10 cellular contexts compared by ENCODE assay signal in the genomic region with DNA sequence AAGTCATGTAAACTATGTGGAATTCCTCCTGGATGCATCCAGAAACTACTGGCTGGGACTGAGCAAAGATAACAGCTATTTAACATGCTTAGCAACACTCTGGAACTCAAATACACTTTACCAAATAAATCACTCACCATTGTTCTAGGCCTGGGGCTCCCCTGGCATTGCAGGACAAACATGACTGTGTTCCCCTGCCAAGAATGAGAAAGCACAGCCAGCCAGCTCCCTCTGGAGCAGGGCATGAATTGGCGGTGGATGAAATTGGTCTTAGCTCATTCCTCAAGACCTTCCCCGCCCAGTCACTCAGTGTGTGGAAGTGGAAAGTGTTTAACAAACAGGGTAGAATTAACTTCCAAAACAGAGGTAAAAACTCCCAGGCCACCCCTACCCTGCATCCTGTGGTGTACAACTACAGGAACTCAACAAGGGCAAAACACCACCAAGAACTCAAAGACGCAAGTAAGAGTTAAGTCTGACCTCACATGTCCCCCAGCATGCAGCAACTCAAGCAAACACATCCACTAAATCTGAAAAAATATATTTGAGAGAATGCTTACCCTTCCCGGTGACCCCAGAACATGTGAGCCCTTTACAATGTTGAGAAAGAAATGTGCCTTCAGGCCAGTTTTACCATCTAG. TPM values are rescaled to one million over a fixed set of nuclear protein-coding genes. Genes with fewer than 3 reads are reported as not detected.
DNase-seq lines count a peak whose midpoint lies in the region; ATAC-seq and TF ChIP-seq lines count a peak whose summit lies in the region.
"Had no signal": no experiment of that assay in that cellular context is flagged by ENCODE, and none has a peak within 500 bp of the region (broad histone marks: within the 10 kb centered on the region; RNA-seq: fewer than 3 reads in every experiment).

No MANE protein-coding gene starts in this region.

- no peak overlapping the region for H3K27ac Mint-ChIP-seq in T-helper 17 cell
- no peak overlapping the region for H3K27ac Mint-ChIP-seq in activated CD4-positive, alpha-beta T cell treated with anti-CD3 and anti-CD28 coated beads, Interleukin-2, amount 10 ng/mL, durations not matched to agents 24 days and 14 days
- H3K27ac Mint-ChIP-seq: activated CD4-positive, alpha-beta T cell treated with anti-CD3 and anti-CD28 coated beads for 36 hours had no signal

- H3K4me3 ChIP-seq in HEK293 (ENCODE audit: low read depth, low read length) (no peak overlapping the region), stomach (no peak overlapping the region)
- H3K4me3 ChIP-seq: psoas muscle had no signal

- WGBS in stomach, 5 donors, result 43 to 50% (median 47%) methylated on average over 4 of the region's 4 CpGs

- no peak for TF ChIP-seq EP300 in stomach (IDR thresholded peaks at IDR 0.05)

- no peak for TF ChIP-seq POLR2A in stomach (IDR thresholded peaks at IDR 0.05)

- no peaks in the 10 kb centered on the region for H3K36me3 Mint-ChIP-seq in T-helper 17 cell (ENCODE audit: low read depth)
- no peaks in the 10 kb centered on the region for H3K36me3 Mint-ChIP-seq in activated CD4-positive, alpha-beta T cell treated with anti-CD3 and anti-CD28 coated beads, Interleukin-2, amount 10 ng/mL, durations not matched to agents 24 days and 14 days (ENCODE audit: low read depth)

- H3K27ac ChIP-seq in HEK293 (ENCODE audit: extremely low read depth, low read depth, low read length) (no peak overlapping the region), stomach (peak overlapping the region in 4 of 5 donors; percentile 40 to 57 (median 48))
- H3K27ac ChIP-seq: psoas muscle had no signal

- H3K4me3 Mint-ChIP-seq in T-helper 17 cell, result no peak overlapping the region
- H3K4me3 Mint-ChIP-seq in activated CD4-positive, alpha-beta T cell treated with anti-CD3 and anti-CD28 coated beads, Interleukin-2, amount 10 ng/mL, durations not matched to agents 24 days and 14 days, result no peak overlapping the region
- H3K4me3 Mint-ChIP-seq: activated CD4-positive, alpha-beta T cell treated with anti-CD3 and anti-CD28 coated beads for 36 hours had no signal

- intact Hi-C loops in stomach (cut with DNase I; ENCODE audit: low total_unique reads), result no loop called here
- intact Hi-C loops in activated CD4-positive, alpha-beta T cell treated with anti-CD3 and anti-CD28 coated beads, Interleukin-2, amount 10 ng/mL, durations not matched to agents 24 days and 14 days (cut with micrococcal nuclease), result no loop called here

- H3K9me3 Mint-ChIP-seq in activated CD4-positive, alpha-beta T cell treated with anti-CD3 and anti-CD28 coated beads, Interleukin-2, amount 10 ng/mL, durations not matched to agents 24 days and 14 days, result no peaks in the 10 kb centered on the region

- CTCF ChIA-PET in HEK293 (lab: Yijun Ruan, JAX), result interaction anchor here (0.5 kb wide), 1 partner anchor 695 kb away, joined by 3 read pairs; no protein-coding TSS in a partner anchor

- ATAC-seq in HG03460 (IDR thresholded peaks at IDR 0.05; ENCODE audit: unreplicated experiment) (no peak), T-helper 17 cell (no peak), HG03469 (IDR thresholded peaks at IDR 0.05; ENCODE audit: unreplicated experiment) (no peak)
- ATAC-seq: activated CD4-positive, alpha-beta T cell treated with anti-CD3 and anti-CD28 coated beads for 36 hours had no signal

- POLR2A ChIA-PET in HEK293 (lab: Yijun Ruan, JAX), result interaction anchor here (0.6 kb wide), 1 partner anchor 9 kb away, joined by 3 read pairs; no protein-coding TSS in a partner anchor

- in situ Hi-C loops in T47D (cut with HindIII; ENCODE audit: low pct_unique_long_range_greater_than_20kb, low sequenced_read_pairs), result no loop called here

- H3K27me3 Mint-ChIP-seq in T-helper 17 cell, result peaks cover 13% of the 10 kb centered on the region
- peaks cover 4% of the 10 kb centered on the region for H3K27me3 Mint-ChIP-seq in activated CD4-positive, alpha-beta T cell treated with anti-CD3 and anti-CD28 coated beads, Interleukin-2, amount 10 ng/mL, durations not matched to agents 24 days and 14 days

- no peak for TF ChIP-seq CTCF in HEK293 (tag by site-specific recombination; IDR thresholded peaks at IDR 0.05)
- no peak for TF ChIP-seq CTCF in stomach (IDR thresholded peaks at IDR 0.05)

- no peaks in the 10 kb centered on the region; the same call in 1 of the 2 replicates for H3K9me3 ChIP-seq in HEK293 (ENCODE audit: control insufficient read depth, insufficient read depth, low read depth, low read length)
- H3K9me3 ChIP-seq in stomach, result peaks cover 0 to 3% (median 0%) of the 10 kb centered on the region in 4 donors
- no peaks in the 10 kb centered on the region for H3K9me3 ChIP-seq in T-helper 17 cell (ENCODE audit: control insufficient read depth, low read length, poor library complexity, severe bottlenecking)

- peak; percentile 76 to 96 for DNase-seq in T47D (ENCODE audit: low read depth in 1 of 2, low spot score in 1 of 2)
- peak in 42 of 51 donors; percentile 4 to 87 (median 46) for DNase-seq in hypothalamus (lab: John Stamatoyannopoulos, UW)
- DNase-seq in stomach, result peak; percentile 61
- DNase-seq in T-helper 17 cell, result no peak
- DNase-seq in activated CD4-positive, alpha-beta T cell treated with anti-CD3 and anti-CD28 coated beads, Interleukin-2, amount 10 ng/mL, durations not matched to agents 24 days and 14 days, result no peak
- DNase-seq: activated CD4-positive, alpha-beta T cell treated with anti-CD3 and anti-CD28 coated beads for 36 hours; psoas muscle had no signal

- H3K4me1 ChIP-seq in HEK293 (ENCODE audit: control insufficient read depth, insufficient read depth, low read length), result no peaks in the 10 kb centered on the region
- peaks cover 0 to 17% (median 3%) of the 10 kb centered on the region in 4 donors for H3K4me1 ChIP-seq in stomach
- H3K4me1 ChIP-seq: psoas muscle had no signal

- no peaks in the 10 kb centered on the region for H3K4me1 Mint-ChIP-seq in T-helper 17 cell
- H3K4me1 Mint-ChIP-seq in activated CD4-positive, alpha-beta T cell treated with anti-CD3 and anti-CD28 coated beads, Interleukin-2, amount 10 ng/mL, durations not matched to agents 24 days and 14 days, result no peaks in the 10 kb centered on the region
- H3K4me1 Mint-ChIP-seq: activated CD4-positive, alpha-beta T cell treated with anti-CD3 and anti-CD28 coated beads for 36 hours had no signal

- H3K36me3 ChIP-seq in HEK293 (ENCODE audit: control insufficient read depth in 2 of 2, insufficient read depth in 1 of 2, low read length in 2 of 2), result no peaks in the 10 kb centered on the region
- no peaks in the 10 kb centered on the region for H3K36me3 ChIP-seq in stomach

- H3K27me3 ChIP-seq in stomach, result no peaks in the 10 kb centered on the region

TF ChIP-seq in HEK293, 187 proteins besides CTCF, POLR2A, EP300 and RAD21:
- no peak for TF ChIP-seq GLIS2 (tag by site-specific recombination; IDR thresholded peaks at IDR 0.05)
- TF ChIP-seq FEZF1 (tag by site-specific recombination; IDR thresholded peaks at IDR 0.05), result peak; percentile 40; the same call in 1 of the 2 replicates
- no peak for TF ChIP-seq ZNF133 (tag by site-specific recombination; IDR thresholded peaks at IDR 0.05)
- no peak for TF ChIP-seq SP2 (tag by site-specific recombination; IDR thresholded peaks at IDR 0.05)
- no peak for TF ChIP-seq ZNF571 (tag by site-specific recombination; IDR thresholded peaks at IDR 0.05)
- no peak for TF ChIP-seq ZNF292 (tag by site-specific recombination; IDR thresholded peaks at IDR 0.05; ENCODE audit: borderline replicate concordance, low read depth)
- TF ChIP-seq ZNF175 (tag by site-specific recombination; IDR thresholded peaks at IDR 0.05), result no peak
- TF ChIP-seq ZNF16 (tag by site-specific recombination; IDR thresholded peaks at IDR 0.05; ENCODE audit: low read depth), result no peak
- no peak for TF ChIP-seq ZNF169 (tag by site-specific recombination; IDR thresholded peaks at IDR 0.05)

RNA-seq across cellular contexts. Expression of a gene that starts 58.4 kb away (rescaled TPM):
- total RNA-seq in stomach (10 to 100 TPM in 1 of 5 donors, 1 to 10 TPM in 3, not detected in 1; 5.3 to 14.2 (median 6.2) TPM), T-helper 17 cell (not detected)
- 1 to 10 TPM; 3.5 to 6.1 (median 4.5) TPM for polyA plus RNA-seq in stomach
- not detected in 2 replicates for total RNA-seq in activated CD4-positive, alpha-beta T cell treated with anti-CD3 and anti-CD28 coated beads, Interleukin-2, amount 10 ng/mL, durations not matched to agents 24 days and 14 days
- total RNA-seq: activated CD4-positive, alpha-beta T cell treated with anti-CD3 and anti-CD28 coated beads for 36 hours had no signal

Comparison
In these comparisons a context has a peak if more than half of its experiments do, and no peak if none do; other contexts are left out.
1. DNase-seq: peak in T47D (2 of 2), hypothalamus (42 of 51) and stomach (single experiment); none in T-helper 17 cell (0 of 3) and activated CD4-positive, alpha-beta T cell treated with anti-CD3 and anti-CD28 coated beads, Interleukin-2, amount 10 ng/mL, durations not matched to agents 24 days and 14 days (single experiment).